Comparison of ENCODE assay signal across 27 cellular contexts in genomic region chr4:76920715-76921114, GRCh38. TPM values are rescaled to one million over a fixed set of nuclear protein-coding genes. Genes with fewer than 3 reads are reported as not detected.
"Had no signal": no experiment of that assay in that cellular context is flagged by ENCODE, and none has a peak within 500 bp of the region (broad histone marks: within the 10 kb centered on the region; RNA-seq: fewer than 3 reads in every experiment).

No MANE protein-coding gene starts in this region.

- FAIRE-seq: HTR-8/SVneo, K562, RCC 7860 had no signal

- H3K9me3 ChIP-seq: SJSA1 had no signal

- H3K9ac ChIP-seq: KMS-11 had no signal

- ATAC-seq: K562 had no signal

- H3K36me3 ChIP-seq: SJSA1 had no signal

- H3K27me3 ChIP-seq: SJSA1 had no signal

- DNase-seq: MV-4-11, NCI-H1048, NCI-H1105, NCI-H1417 treated with DMSO at 0.1 percent for 48 hours, NCI-H146, NCI-H1694 treated with DMSO at 0.1 percent for 48 hours, NCI-H1930, NCI-H2081, NCI-H2107, NCI-H2227 treated with DMSO at 0.1 percent for 48 hours, NCI-H446, NCI-H510A, NCI-H524 treated with DMSO at 0.1 percent for 48 hours, NCI-H69, NCI-H774, Right ventricle myocardium superior, RPMI8226, SIG-M5 had no signal

- H3K27ac ChIP-seq: HL-60, KMS-11, SJSA1, SK-N-MC had no signal

- H3K4me1 ChIP-seq: SJSA1 had no signal

- H3K4me3 ChIP-seq: K562, SJSA1, SK-N-MC had no signal

RNA-seq across cellular contexts. Expression of gene SOWAHB, which starts 22.8 kb away (rescaled TPM):
- total RNA-seq: K562, LHCN-M2, Right ventricle myocardium superior, SJSA1 had no signal
- polyA plus RNA-seq: IgD-negative memory B cell, K562 had no signal
